In genomic region chrX:72245461-72246089, GRCh38 we compare ENCODE assay signal across 8 cellular contexts. TPM values are rescaled to one million over a fixed set of nuclear protein-coding genes. Genes with fewer than 3 reads are reported as not detected.
DNase-seq lines count a peak whose midpoint lies in the region; ATAC-seq and TF ChIP-seq lines count a peak whose summit lies in the region.

No MANE protein-coding gene starts in this region.

- POLR2A ChIA-PET in BJ (lab: Charles Lee) = no interaction called here

- no peak overlapping the region for H2BK15ac ChIP-seq in mesendoderm (replicated peaks; ENCODE audit: low read depth)

- H3K27me3 ChIP-seq in BJ (ENCODE audit: control insufficient read depth, insufficient read depth, low read length) = no peaks in the 10 kb centered on the region
- H3K27me3 ChIP-seq in mesendoderm (ENCODE audit: insufficient read depth, low read length, poor library complexity) = no peaks in the 10 kb centered on the region
- H3K27me3 ChIP-seq in thyroid gland = no peaks in the 10 kb centered on the region

- no peak overlapping the region for H3K23ac ChIP-seq in mesendoderm (ENCODE audit: low read length)

- H3K9me3 ChIP-seq in thyroid gland = no peaks in the 10 kb centered on the region

- H3K4me2 ChIP-seq in mesendoderm (ENCODE audit: low read length) = no peak overlapping the region

- no peak overlapping the region for H2BK120ac ChIP-seq in mesendoderm (ENCODE audit: low read depth, low read length)

- H2AK5ac ChIP-seq in mesendoderm (ENCODE audit: low read length) = no peak overlapping the region

- H3K56ac ChIP-seq in mesendoderm (ENCODE audit: low read length) = no peak overlapping the region

- no peak overlapping the region for H3K27ac ChIP-seq in mesendoderm (ENCODE audit: low read depth, low read length)
- no peak overlapping the region for H3K27ac ChIP-seq in thyroid gland

- no peak overlapping the region for H3K4ac ChIP-seq in mesendoderm (ENCODE audit: low read depth, low read length)

- H3K36me3 ChIP-seq in BJ (ENCODE audit: control insufficient read depth, insufficient read depth, low read length) (no peaks in the 10 kb centered on the region), mesendoderm (ENCODE audit: control insufficient read depth, insufficient read depth, low read length) (no peaks in the 10 kb centered on the region), thyroid gland (no peaks in the 10 kb centered on the region)

- ATAC-seq in GM19023 (IDR thresholded peaks at IDR 0.05; ENCODE audit: unreplicated experiment) = peak; percentile 70
- ATAC-seq in HG03280 (IDR thresholded peaks at IDR 0.05; ENCODE audit: unreplicated experiment) = no peak

- no peaks in the 10 kb centered on the region for H3K4me1 ChIP-seq in mesendoderm (ENCODE audit: control insufficient read depth, low read depth, low read length)
- peaks cover 6 to 9% of the 10 kb centered on the region in 2 donors for H3K4me1 ChIP-seq in thyroid gland

- H3K4me3 ChIP-seq in BJ (ENCODE audit: low read depth, low read length) (no peak overlapping the region), mesendoderm (ENCODE audit: low read length) (no peak overlapping the region), thyroid gland (replicated peaks in 1 of 3) (no peak overlapping the region)

- DNase-seq in BJ (ENCODE audit: low read depth) (no peak), NCI-H2107 (lab: John Stamatoyannopoulos, UW) (peak; percentile 60), ecto neural progenitor cell (ENCODE audit: low spot score) (peak; percentile 67), mesendoderm (peak; percentile 65), thyroid gland (peak; percentile 58 to 67)
- peak; percentile 52 for DNase-seq in activated CD4-positive, alpha-beta T cell treated with anti-CD3 and anti-CD28 coated beads for 48 hours

- WGBS in mesendoderm (ENCODE audit: extremely low coverage, insufficient coverage, low lambda C conversion rate) = no CpG with 5 or more reads among the region's 3 CpGs
- 97 to 100% methylated on average over 2 to 3 of the region's 3 CpGs for WGBS in thyroid gland, 2 donors

- TF ChIP-seq CTCF in BJ (IDR thresholded peaks at IDR 0.05; ENCODE audit: insufficient read depth, low read depth, low read length) = peak; percentile 73
- TF ChIP-seq CTCF in thyroid gland (IDR thresholded peaks at IDR 0.05) = peak in 5 of 6 experiments; percentile 37 to 69 (median 64)

- no peak overlapping the region for H4K5ac ChIP-seq in mesendoderm (ENCODE audit: low read length)

- H4K8ac ChIP-seq in mesendoderm (ENCODE audit: low read depth, low read length) = no peak overlapping the region

- H3K79me2 ChIP-seq in mesendoderm (ENCODE audit: control insufficient read depth, insufficient read depth, low read length) = no peaks in the 10 kb centered on the region

- H3K18ac ChIP-seq in mesendoderm (ENCODE audit: low read length) = no peak overlapping the region

- intact Hi-C loops in thyroid gland (cut with DNase I) = loop anchor here (10.0 kb wide), 1 partner anchor 299 kb away; no protein-coding TSS in a partner anchor

- CTCF ChIA-PET in BJ (lab: Yijun Ruan, JAX) = interaction anchor here (0.8 to 1.7 kb wide), 7 partner anchors 9 to 290 kb away, joined by 3 to 6 read pairs (median 4); partner anchors contain the start of gene RPS4X

- H2BK5ac ChIP-seq in mesendoderm (ENCODE audit: low read length) = no peak overlapping the region

- no peak overlapping the region for H3K9ac ChIP-seq in mesendoderm (ENCODE audit: low read length)

- H3K79me1 ChIP-seq in mesendoderm (ENCODE audit: low read length) = no peaks in the 10 kb centered on the region

- TF ChIP-seq POLR2A in thyroid gland (IDR thresholded peaks at IDR 0.05) = no peak

RNA-seq across cellular contexts. Expression of gene ERCC6L, which starts 6.7 kb away (rescaled TPM):
- polyA plus RNA-seq in BJ (2011; rRNA removed) = 0.94 and 2.4 TPM in 2 replicates
- 1.4 and 1.5 TPM in 2 replicates for polyA minus RNA-seq in BJ (2011; rRNA and poly(A)+ RNA removed)
- 12.4 TPM for polyA plus RNA-seq in mesendoderm (2013, experiment 1 of 2)
- 12.4 TPM for polyA plus RNA-seq in mesendoderm (2013, experiment 2 of 2)
- total RNA-seq in thyroid gland = under 1 TPM in 1 of 4 donors, not detected in 3; 0.13 TPM

RNA-seq across cellular contexts. Expression of gene RPS4X, which starts 31.5 kb away (rescaled TPM):
- polyA plus RNA-seq in BJ (2011; rRNA removed) = 1,567 and 1,777 TPM in 2 replicates
- polyA minus RNA-seq in BJ (2011; rRNA and poly(A)+ RNA removed) = 233 and 368 TPM in 2 replicates
- 1,170 TPM for polyA plus RNA-seq in mesendoderm (2013, experiment 1 of 2)
- polyA plus RNA-seq in mesendoderm (2013, experiment 2 of 2) = 1,172 TPM
- 1,000 to 10,000 TPM in 1 of 4 donors, 100 to 1,000 TPM in 3; 602 to 1,253 (median 805) TPM for total RNA-seq in thyroid gland
